Comparison of ENCODE assay signal across 1 cellular context in the genomic region with DNA sequence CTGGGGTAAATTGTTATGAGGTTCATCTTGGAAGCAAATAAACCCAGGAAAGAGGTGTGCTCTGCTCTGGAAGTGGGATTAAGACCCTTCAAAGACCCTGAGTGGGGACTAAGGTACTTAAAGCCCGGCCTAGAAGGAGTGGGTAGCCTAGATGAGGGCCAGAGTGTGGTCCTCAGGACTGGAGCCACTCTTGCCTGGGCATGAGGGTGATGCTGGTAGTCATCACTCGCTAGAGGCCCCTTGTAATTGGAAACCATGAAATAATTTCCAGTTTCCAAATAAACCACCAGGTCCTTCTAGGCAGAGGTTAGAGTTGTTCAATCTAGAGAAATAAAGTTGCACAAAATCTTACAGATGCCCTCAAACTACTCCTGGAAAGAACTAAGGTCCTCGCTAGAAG.
TF ChIP-seq lines count a peak whose summit lies in the region.

No MANE protein-coding gene starts in this region.

TF ChIP-seq in HepG2, 621 proteins besides CTCF, POLR2A, EP300 and RAD21:
- TF ChIP-seq MEF2D (CRISPR knock-in tag; IDR thresholded peaks at IDR 0.05) (no peak), ARNTL (CRISPR knock-in tag; IDR thresholded peaks at IDR 0.05) (no peak), FOXA3 (CRISPR knock-in tag; IDR thresholded peaks at IDR 0.05) (no peak), ZKSCAN1 (IDR thresholded peaks at IDR 0.05; ENCODE audit: low read length) (no peak), HNF4G (IDR thresholded peaks at IDR 0.05; ENCODE audit: borderline replicate concordance, low read depth, low read length) (no peak), HNF4G (CRISPR knock-in tag; IDR thresholded peaks at IDR 0.05; ENCODE audit: borderline replicate concordance, low read depth) (no peak), ZSCAN20 (CRISPR knock-in tag; IDR thresholded peaks at IDR 0.05; ENCODE audit: borderline replicate concordance) (no peak), ZC3H13 (CRISPR knock-in tag; IDR thresholded peaks at IDR 0.05) (no peak), ATF1 (CRISPR knock-in tag; IDR thresholded peaks at IDR 0.05) (no peak), ZNF556 (CRISPR knock-in tag; IDR thresholded peaks at IDR 0.05; ENCODE audit: borderline replicate concordance) (no peak), PHF21A (CRISPR knock-in tag; IDR thresholded peaks at IDR 0.05) (no peak), ZBTB1 (CRISPR knock-in tag; IDR thresholded peaks at IDR 0.05; ENCODE audit: borderline replicate concordance) (no peak), ZNF367 (CRISPR knock-in tag; IDR thresholded peaks at IDR 0.05; ENCODE audit: borderline replicate concordance) (no peak), ZSCAN30 (CRISPR knock-in tag; IDR thresholded peaks at IDR 0.05) (no peak)
- TF ChIP-seq, protein P1, sequence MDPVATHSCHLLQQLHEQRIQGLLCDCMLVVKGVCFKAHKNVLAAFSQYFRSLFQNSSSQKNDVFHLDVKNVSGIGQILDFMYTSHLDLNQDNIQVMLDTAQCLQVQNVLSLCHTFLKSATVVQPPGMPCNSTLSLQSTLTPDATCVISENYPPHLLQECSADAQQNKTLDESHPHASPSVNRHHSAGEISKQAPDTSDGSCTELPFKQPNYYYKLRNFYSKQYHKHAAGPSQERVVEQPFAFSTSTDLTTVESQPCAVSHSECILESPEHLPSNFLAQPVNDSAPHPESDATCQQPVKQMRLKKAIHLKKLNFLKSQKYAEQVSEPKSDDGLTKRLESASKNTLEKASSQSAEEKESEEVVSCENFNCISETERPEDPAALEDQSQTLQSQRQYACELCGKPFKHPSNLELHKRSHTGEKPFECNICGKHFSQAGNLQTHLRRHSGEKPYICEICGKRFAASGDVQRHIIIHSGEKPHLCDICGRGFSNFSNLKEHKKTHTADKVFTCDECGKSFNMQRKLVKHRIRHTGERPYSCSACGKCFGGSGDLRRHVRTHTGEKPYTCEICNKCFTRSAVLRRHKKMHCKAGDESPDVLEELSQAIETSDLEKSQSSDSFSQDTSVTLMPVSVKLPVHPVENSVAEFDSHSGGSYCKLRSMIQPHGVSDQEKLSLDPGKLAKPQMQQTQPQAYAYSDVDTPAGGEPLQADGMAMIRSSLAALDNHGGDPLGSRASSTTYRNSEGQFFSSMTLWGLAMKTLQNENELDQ (CRISPR knock-in tag; IDR thresholded peaks at IDR 0.05; ENCODE audit: borderline replicate concordance), result no peak
- TF ChIP-seq, protein P2, sequence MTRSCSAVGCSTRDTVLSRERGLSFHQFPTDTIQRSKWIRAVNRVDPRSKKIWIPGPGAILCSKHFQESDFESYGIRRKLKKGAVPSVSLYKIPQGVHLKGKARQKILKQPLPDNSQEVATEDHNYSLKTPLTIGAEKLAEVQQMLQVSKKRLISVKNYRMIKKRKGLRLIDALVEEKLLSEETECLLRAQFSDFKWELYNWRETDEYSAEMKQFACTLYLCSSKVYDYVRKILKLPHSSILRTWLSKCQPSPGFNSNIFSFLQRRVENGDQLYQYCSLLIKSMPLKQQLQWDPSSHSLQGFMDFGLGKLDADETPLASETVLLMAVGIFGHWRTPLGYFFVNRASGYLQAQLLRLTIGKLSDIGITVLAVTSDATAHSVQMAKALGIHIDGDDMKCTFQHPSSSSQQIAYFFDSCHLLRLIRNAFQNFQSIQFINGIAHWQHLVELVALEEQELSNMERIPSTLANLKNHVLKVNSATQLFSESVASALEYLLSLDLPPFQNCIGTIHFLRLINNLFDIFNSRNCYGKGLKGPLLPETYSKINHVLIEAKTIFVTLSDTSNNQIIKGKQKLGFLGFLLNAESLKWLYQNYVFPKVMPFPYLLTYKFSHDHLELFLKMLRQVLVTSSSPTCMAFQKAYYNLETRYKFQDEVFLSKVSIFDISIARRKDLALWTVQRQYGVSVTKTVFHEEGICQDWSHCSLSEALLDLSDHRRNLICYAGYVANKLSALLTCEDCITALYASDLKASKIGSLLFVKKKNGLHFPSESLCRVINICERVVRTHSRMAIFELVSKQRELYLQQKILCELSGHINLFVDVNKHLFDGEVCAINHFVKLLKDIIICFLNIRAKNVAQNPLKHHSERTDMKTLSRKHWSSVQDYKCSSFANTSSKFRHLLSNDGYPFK (CRISPR knock-in tag; IDR thresholded peaks at IDR 0.05; ENCODE audit: borderline replicate concordance), result no peak
- TF ChIP-seq, protein P3, sequence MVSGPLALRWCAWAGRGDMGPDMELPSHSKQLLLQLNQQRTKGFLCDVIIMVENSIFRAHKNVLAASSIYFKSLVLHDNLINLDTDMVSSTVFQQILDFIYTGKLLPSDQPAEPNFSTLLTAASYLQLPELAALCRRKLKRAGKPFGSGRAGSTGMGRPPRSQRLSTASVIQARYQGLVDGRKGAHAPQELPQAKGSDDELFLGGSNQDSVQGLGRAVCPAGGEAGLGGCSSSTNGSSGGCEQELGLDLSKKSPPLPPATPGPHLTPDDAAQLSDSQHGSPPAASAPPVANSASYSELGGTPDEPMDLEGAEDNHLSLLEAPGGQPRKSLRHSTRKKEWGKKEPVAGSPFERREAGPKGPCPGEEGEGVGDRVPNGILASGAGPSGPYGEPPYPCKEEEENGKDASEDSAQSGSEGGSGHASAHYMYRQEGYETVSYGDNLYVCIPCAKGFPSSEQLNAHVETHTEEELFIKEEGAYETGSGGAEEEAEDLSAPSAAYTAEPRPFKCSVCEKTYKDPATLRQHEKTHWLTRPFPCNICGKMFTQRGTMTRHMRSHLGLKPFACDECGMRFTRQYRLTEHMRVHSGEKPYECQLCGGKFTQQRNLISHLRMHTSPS (CRISPR knock-in tag; IDR thresholded peaks at IDR 0.05; ENCODE audit: low read depth), result no peak
